In genomic region chr16:73262931-73263330, GRCh38 we compare ENCODE assay signal across 33 cellular contexts.
"Had no signal": no experiment of that assay in that cellular context is flagged by ENCODE, and none has a peak within 500 bp of the region (broad histone marks: within the 10 kb centered on the region; RNA-seq: fewer than 3 reads in every experiment).

No MANE protein-coding gene starts in this region.

- FAIRE-seq: astrocyte, bronchial epithelial cell had no signal

- ATAC-seq: activated naive CD4-positive, alpha-beta T cell treated with anti-CD3 and anti-CD28 coated beads, Interleukin-2, amount 50 U/mL, for 72 hours; activated naive CD8-positive, alpha-beta T cell treated with anti-CD3 and anti-CD28 coated beads, Interleukin-2, amount 50 U/mL, for 24 hours; activated T-cell treated with anti-CD3 and anti-CD28 coated beads, Interleukin-2, amount 50 U/mL, for 4 hours; activated T-cell treated with anti-CD3 and anti-CD28 coated beads, Interleukin-2, amount 50 U/mL, for 72 hours; activated T-helper 17 cell treated with anti-CD3 and anti-CD28 coated beads, Interleukin-2, amount 50 U/mL, for 72 hours; body of pancreas had no signal

- H3K36me3 ChIP-seq: adrenal gland, ascending aorta, brain microvascular endothelial cell, breast epithelium, cardiac muscle cell had no signal

- DNase-seq: activated effector memory CD4-positive, alpha-beta T cell treated with anti-CD3 and anti-CD28 coated beads, Interleukin-2, amount 50 U/mL, for 16 hours; activated effector memory CD4-positive, alpha-beta T cell treated with Interleukin-2 at 50 U/mL for 16 hours; activated gamma-delta T cell; activated gamma-delta T cell treated with Interleukin-2 at 50 U/mL for 16 hours; activated naive CD4-positive, alpha-beta T cell; activated naive CD4-positive, alpha-beta T cell treated with anti-CD3 and anti-CD28 coated beads for 36 hours; activated naive CD4-positive, alpha-beta T cell treated with anti-CD3 and anti-CD28 coated beads, Interleukin-2, amount 10 ng/mL, durations not matched to agents 7 days and 5 days; activated naive CD4-positive, alpha-beta T cell treated with anti-CD3 and anti-CD28 coated beads, Interleukin-2, amount 50 U/mL, for 16 hours; activated naive CD4-positive, alpha-beta T cell treated with Interleukin-2 at 50 U/mL for 16 hours; activated naive CD8-positive, alpha-beta T cell treated with anti-CD3 and anti-CD28 coated beads for 36 hours; activated naive CD8-positive, alpha-beta T cell treated with anti-CD3 and anti-CD28 coated beads, Interleukin-2, amount 10 ng/mL, durations not matched to agents 7 days and 5 days; activated naive CD8-positive, alpha-beta T cell treated with anti-CD3 and anti-CD28 coated beads, Interleukin-2, amount 50 U/mL, for 24 hours; activated T-cell treated with anti-CD3 and anti-CD28 coated beads, Interleukin-2, amount 50 U/mL, for 24 hours; activated T-cell treated with anti-CD3 and anti-CD28 coated beads, Interleukin-2, amount 50 U/mL, for 4 hours; activated T-cell treated with anti-CD3 and anti-CD28 coated beads, Interleukin-2, amount 50 U/mL, for 48 hours; activated T-cell treated with anti-CD3 and anti-CD28 coated beads, Interleukin-2, amount 50 U/mL, for 72 hours; adrenal gland; amniotic stem cell; amygdala; anterior cingulate cortex; aorta; body of pancreas; brain microvascular endothelial cell; caudate nucleus; central memory CD4-positive, alpha-beta T cell; cerebellar nuclear complex had no signal

- H3K4me1 ChIP-seq: adrenal gland, ascending aorta, body of pancreas, breast epithelium had no signal

- H3K4me3 ChIP-seq: adrenal gland, ascending aorta, body of pancreas, breast epithelium, cardiac muscle cell had no signal

- H3K9me3 ChIP-seq: adrenal gland, ascending aorta, body of pancreas had no signal

- H3K27me3 ChIP-seq: adrenal gland, ascending aorta, body of pancreas, brain microvascular endothelial cell, cardiac muscle cell had no signal

- H3K27ac ChIP-seq: adrenal gland, ascending aorta, body of pancreas, brain microvascular endothelial cell, breast epithelium, cardiac muscle cell had no signal
